In genomic region chr7:49974035-49974434, GRCh38 we compare ENCODE assay signal across 8 cellular contexts.
"Had no signal": no experiment of that assay in that cellular context is flagged by ENCODE, and none has a peak within 500 bp of the region (broad histone marks: within the 10 kb centered on the region; RNA-seq: fewer than 3 reads in every experiment).

No MANE protein-coding gene starts in this region.

- DNase-seq: GDM1, GF-D8 had no signal

- ATAC-seq: GM12878 had no signal

- FAIRE-seq: G401.6, GM12878, GM12891, GM12892, GM18507, GM19239 had no signal

- H3K4me3 ChIP-seq: GM12878 had no signal
